Comparison of ENCODE assay signal across 8 cellular contexts in the genomic region with DNA sequence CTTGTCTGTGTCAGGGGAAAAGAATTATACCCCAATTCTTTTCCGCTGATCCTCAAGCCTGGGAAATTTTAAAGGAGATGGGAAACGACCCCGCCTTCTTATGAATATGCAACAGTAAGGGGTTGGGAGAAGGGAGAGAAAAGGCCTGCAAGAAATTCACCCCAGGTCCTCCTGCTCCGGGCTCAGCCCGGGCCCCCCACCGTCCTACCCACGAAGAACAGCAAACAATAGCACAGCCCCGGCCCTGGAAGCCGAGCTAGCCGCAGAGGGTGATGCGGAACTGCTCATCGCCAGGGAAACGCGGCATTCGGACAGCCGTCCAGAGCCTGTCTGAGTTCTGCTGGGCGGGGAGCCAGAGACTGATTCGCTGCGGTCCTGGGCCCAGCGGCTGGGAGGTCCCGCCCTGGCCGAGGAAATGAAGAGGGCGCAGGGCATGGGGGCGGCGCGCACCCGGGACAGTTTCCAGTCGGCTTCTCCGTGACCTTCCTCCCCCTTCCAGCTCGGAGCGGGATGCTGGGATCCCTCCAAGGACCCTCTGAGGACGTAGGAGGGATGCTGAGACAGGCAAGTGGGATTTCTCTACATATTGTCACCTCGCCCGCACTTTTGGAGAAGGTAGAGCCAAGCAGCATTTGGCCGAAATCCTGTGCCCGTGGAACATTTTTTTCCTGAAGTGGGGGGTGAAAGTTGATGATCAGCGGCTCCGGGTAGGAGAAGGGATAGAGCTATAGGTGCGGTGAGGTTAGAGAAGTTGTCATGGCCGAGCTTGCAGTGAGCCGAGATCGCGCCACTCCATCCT.
A peak's percentile ranks its signal among the peaks of the same experiment; 100 is the strongest.
DNase-seq lines count a peak whose midpoint lies in the region; ATAC-seq and TF ChIP-seq lines count a peak whose summit lies in the region.

No MANE protein-coding gene starts in this region.

- no peaks in the 10 kb centered on the region for H3K36me3 ChIP-seq in NT2/D1 (ENCODE audit: insufficient read depth, insufficient read length, low read length)

- no peaks in the 10 kb centered on the region for H3K4me1 ChIP-seq in NT2/D1 (ENCODE audit: insufficient read depth, insufficient read length)

- intact Hi-C loops in Right ventricle myocardium superior (cut with DNase I) = no loop called here

- no peaks in the 10 kb centered on the region for H3K9me3 ChIP-seq in NT2/D1 (ENCODE audit: insufficient read depth, low read length)

- no peaks in the 10 kb centered on the region for H3K27me3 ChIP-seq in NT2/D1 (ENCODE audit: insufficient read depth, insufficient read length)

- ATAC-seq in GM18505 (IDR thresholded peaks at IDR 0.05; ENCODE audit: unreplicated experiment) = peak; percentile 48
- ATAC-seq in HG03025 (IDR thresholded peaks at IDR 0.05; ENCODE audit: low FRiP score, unreplicated experiment) = peak; percentile 41
- ATAC-seq in Right ventricle myocardium superior (ENCODE audit: poor library complexity) = peak; percentile 95

- H3K4me3 ChIP-seq in NT2/D1 (ENCODE audit: insufficient read length, low read depth) = peak overlapping the region; percentile 61

- no peak for TF ChIP-seq POLR2A in GM18505 (IDR thresholded peaks at IDR 0.05; ENCODE audit: borderline replicate concordance, extremely low read depth, insufficient read depth, insufficient read length)

- DNase-seq in AG08396 (ENCODE audit: low spot score) = peak; percentile 91
- DNase-seq in NT2/D1 (ENCODE audit: low read depth, low spot score) = peak; percentile 20
- peak; percentile 80 for DNase-seq in amniotic stem cell (lab: John Stamatoyannopoulos, UW)
- DNase-seq in Right ventricle myocardium superior = peak; percentile 88
- DNase-seq in occipital lobe (lab: John Stamatoyannopoulos, UW) = peak; percentile 67
- DNase-seq in SHP77 treated with DMSO at 0.1 percent for 48 hours (lab: John Stamatoyannopoulos, UW) = no peak

- H3K9ac ChIP-seq in NT2/D1 (ENCODE audit: insufficient read length, low read depth) = peak overlapping the region; percentile 79

Comparison
In these comparisons a context has a peak if more than half of its experiments do, and no peak if none do; other contexts are left out.
1. ATAC-seq: peak in every context shown above with its lines; median percentile 95 in Right ventricle myocardium superior; 48 in GM18505; 41 in HG03025.